In genomic region chr7:92680458-92680857, GRCh38 we compare ENCODE assay signal across 18 cellular contexts.
DNase-seq lines count a peak whose midpoint lies in the region; ATAC-seq and TF ChIP-seq lines count a peak whose summit lies in the region.
"Had no signal": no experiment of that assay in that cellular context is flagged by ENCODE, and none has a peak within 500 bp of the region (broad histone marks: within the 10 kb centered on the region; RNA-seq: fewer than 3 reads in every experiment).

No MANE protein-coding gene starts in this region.

- H3K9me3 ChIP-seq in Panc1 (ENCODE audit: control insufficient read depth, insufficient read depth, low read depth, low read length) = no peaks in the 10 kb centered on the region
- H3K9me3 ChIP-seq: spleen had no signal

- H3K9me3 Mint-ChIP-seq in GM23338 = no peaks in the 10 kb centered on the region
- H3K9me3 Mint-ChIP-seq: activated T-cell treated with anti-CD3 and anti-CD28 coated beads, Interleukin-2, amount 50 U/mL, for 4 hours; stimulated activated naive B cell treated with anti-CD40 and anti-IgM and Interleukin-4, amounts not matched to agents 10 μg/mL and 1 μg/mL and 100 μg/mL, for 72 hours had no signal

- no peak overlapping the region for H3K27ac Mint-ChIP-seq in GM23338
- H3K27ac Mint-ChIP-seq: progenitor cell of endocrine pancreas had no signal

- no peak for TF ChIP-seq CTCF in Panc1 (IDR thresholded peaks at IDR 0.05)
- TF ChIP-seq CTCF in fibroblast of mammary gland (conservative IDR thresholded peaks at IDR 0.05; ENCODE audit: control insufficient read depth, insufficient read depth, low read depth, low read length) = no peak
- no peak for TF ChIP-seq CTCF in GM23338 (conservative IDR thresholded peaks at IDR 0.05; ENCODE audit: low read depth in 2 of 2)

- H2AFZ ChIP-seq in GM23338 = no peak overlapping the region

- peaks cover 8% of the 10 kb centered on the region for H3K27me3 Mint-ChIP-seq in GM23338 (ENCODE audit: insufficient read depth, low read depth, poor library complexity)
- H3K27me3 Mint-ChIP-seq: progenitor cell of endocrine pancreas; stimulated activated naive B cell treated with anti-CD40 and anti-IgM and Interleukin-4, amounts not matched to agents 10 μg/mL and 1 μg/mL and 100 μg/mL, for 72 hours had no signal

- H3K27ac ChIP-seq in Panc1 (ENCODE audit: low read length) = no peak overlapping the region; the same call in 1 of the 2 replicates
- no peak overlapping the region for H3K27ac ChIP-seq in GM23338 (ENCODE audit: low read depth)
- H3K27ac ChIP-seq: C4-2B, spleen had no signal

- no TSS peak for BruUV-seq in Panc1 (replicated peaks; lab: Mats Ljungman, UMichigan)

- ATAC-seq in Panc1 (0 out of 2 replicates have a peak, but pooled peaks have one; percentile 47), GM21528 (IDR thresholded peaks at IDR 0.05; ENCODE audit: low FRiP score, unreplicated experiment) (no peak), GM18868 (IDR thresholded peaks at IDR 0.05; ENCODE audit: unreplicated experiment) (no peak), GM23338 (no peak)
- ATAC-seq: activated T-cell treated with anti-CD3 and anti-CD28 coated beads, Interleukin-2, amount 50 U/mL, for 4 hours; stimulated activated naive B cell treated with anti-CD40 and anti-IgM and Interleukin-4, amounts not matched to agents 10 μg/mL and 1 μg/mL and 100 μg/mL, for 72 hours had no signal

- H3K27me3 ChIP-seq in Panc1 (ENCODE audit: control insufficient read depth, insufficient read depth, low read length) (no peaks in the 10 kb centered on the region), GM23338 (ENCODE audit: insufficient read depth) (peaks cover 25% of the 10 kb centered on the region)
- H3K27me3 ChIP-seq: spleen had no signal

- no peaks in the 10 kb centered on the region for H3K79me2 ChIP-seq in GM23338 (replicated peaks; ENCODE audit: insufficient read depth)

- intact Hi-C loops in Panc1 (cut with micrococcal nuclease; ENCODE audit: unreplicated experiment) = no loop called here

- H3K36me3 Mint-ChIP-seq in GM23338 (ENCODE audit: low read depth) = no peaks in the 10 kb centered on the region

- H3K4me3 Mint-ChIP-seq in GM23338 = no peak overlapping the region
- H3K4me3 Mint-ChIP-seq: stimulated activated naive B cell treated with anti-CD40 and anti-IgM and Interleukin-4, amounts not matched to agents 10 μg/mL and 1 μg/mL and 100 μg/mL, for 72 hours had no signal

- H3K4me2 ChIP-seq in GM23338 = no peak overlapping the region

- H4K20me1 ChIP-seq in GM23338 (replicated peaks; ENCODE audit: insufficient read depth) = no peaks in the 10 kb centered on the region

- CTCF ChIA-PET in Panc1 (lab: Charles Lee) = no interaction called here

- H3K4me1 ChIP-seq in Panc1 (ENCODE audit: control insufficient read depth, insufficient read depth, low read length) (peaks cover 20% of the 10 kb centered on the region), GM23338 (ENCODE audit: insufficient read depth) (peaks cover 27% of the 10 kb centered on the region)

- H3K36me3 ChIP-seq in Panc1 (ENCODE audit: control insufficient read depth, insufficient read depth, low read length) (no peaks in the 10 kb centered on the region; the same call in 1 of the 2 replicates), GM23338 (ENCODE audit: insufficient read depth) (no peaks in the 10 kb centered on the region)
- H3K36me3 ChIP-seq: spleen had no signal

- 0 out of 2 replicates have a peak, but pooled peaks cover 4% of the 10 kb centered on the region for H3K9me2 ChIP-seq in GM23338 (ENCODE audit: insufficient read depth)

- DNase-seq in NCI-H146 (lab: John Stamatoyannopoulos, UW) = peak; percentile 36
- no peak for DNase-seq in NCI-H146 treated with DMSO at 0.1 percent for 48 hours (lab: John Stamatoyannopoulos, UW; ENCODE audit: unreplicated experiment)
- DNase-seq in DMS53 treated with DMSO at 0.1 percent for 48 hours (lab: John Stamatoyannopoulos, UW; ENCODE audit: unreplicated experiment) = peak; percentile 3
- no peak for DNase-seq in Panc1 (ENCODE audit: low read depth, low spot score)
- peak; percentile 36 for DNase-seq in fibroblast of mammary gland (ENCODE audit: low read depth)
- no peak for DNase-seq in GM23338 (ENCODE audit: low spot score)
- DNase-seq: 8988T; activated T-cell treated with anti-CD3 and anti-CD28 coated beads, Interleukin-2, amount 50 U/mL, for 4 hours; DMS79; foreskin melanocyte; Right ventricle myocardium superior; spleen; stimulated activated naive B cell treated with anti-CD40 and anti-IgM and Interleukin-4, amounts not matched to agents 10 μg/mL and 1 μg/mL and 100 μg/mL, for 72 hours; T1000 had no signal

- in situ Hi-C loops in Panc1 (cut with HindIII; ENCODE audit: low pct_unique_long_range_greater_than_20kb, low sequenced_read_pairs) = no loop called here

- H3K4me1 Mint-ChIP-seq in GM23338 = peaks cover 34% of the 10 kb centered on the region

- POLR2A ChIA-PET in Panc1 (lab: Charles Lee) = no interaction called here

- H3F3A ChIP-seq in GM23338 (replicated peaks; ENCODE audit: low read depth) = no peaks in the 10 kb centered on the region

- no peak overlapping the region for H3K4me3 ChIP-seq in Panc1 (ENCODE audit: low read depth in 2 of 2, low read length in 2 of 2)
- no peak overlapping the region for H3K4me3 ChIP-seq in fibroblast of mammary gland (ENCODE audit: control insufficient read depth, low read depth, low read length)
- H3K4me3 ChIP-seq in GM23338 = no peak overlapping the region
- H3K4me3 ChIP-seq: spleen had no signal

TF ChIP-seq in GM23338, 12 proteins besides CTCF, POLR2A, EP300 and RAD21 (continues in another document):
- TF ChIP-seq JUNB (IDR thresholded peaks at IDR 0.05; ENCODE audit: unreplicated experiment) (no peak), ZNF462 (CRISPR knock-in tag; IDR thresholded peaks at IDR 0.05) (no peak), EZH2phosphoT487 (IDR thresholded peaks at IDR 0.05; ENCODE audit: unreplicated experiment) (no peak), ZNF114 (CRISPR knock-in tag; IDR thresholded peaks at IDR 0.05) (no peak), ZNF331 (CRISPR knock-in tag; IDR thresholded peaks at IDR 0.05; ENCODE audit: low read depth) (no peak), STAT1 (IDR thresholded peaks at IDR 0.05; ENCODE audit: unreplicated experiment) (no peak), NANOG (IDR thresholded peaks at IDR 0.05; ENCODE audit: borderline replicate concordance) (no peak)

Comparison
In these comparisons a context has a peak if more than half of its experiments do, and no peak if none do; other contexts are left out.
1. DNase-seq: peak in NCI-H146 (single experiment), DMS53 treated with DMSO at 0.1 percent for 48 hours (single experiment) and fibroblast of mammary gland (single experiment); none in NCI-H146 treated with DMSO at 0.1 percent for 48 hours (single experiment), Panc1 (single experiment) and GM23338 (single experiment).